ENCODE assay signal across 21 cellular contexts in the genomic region with DNA sequence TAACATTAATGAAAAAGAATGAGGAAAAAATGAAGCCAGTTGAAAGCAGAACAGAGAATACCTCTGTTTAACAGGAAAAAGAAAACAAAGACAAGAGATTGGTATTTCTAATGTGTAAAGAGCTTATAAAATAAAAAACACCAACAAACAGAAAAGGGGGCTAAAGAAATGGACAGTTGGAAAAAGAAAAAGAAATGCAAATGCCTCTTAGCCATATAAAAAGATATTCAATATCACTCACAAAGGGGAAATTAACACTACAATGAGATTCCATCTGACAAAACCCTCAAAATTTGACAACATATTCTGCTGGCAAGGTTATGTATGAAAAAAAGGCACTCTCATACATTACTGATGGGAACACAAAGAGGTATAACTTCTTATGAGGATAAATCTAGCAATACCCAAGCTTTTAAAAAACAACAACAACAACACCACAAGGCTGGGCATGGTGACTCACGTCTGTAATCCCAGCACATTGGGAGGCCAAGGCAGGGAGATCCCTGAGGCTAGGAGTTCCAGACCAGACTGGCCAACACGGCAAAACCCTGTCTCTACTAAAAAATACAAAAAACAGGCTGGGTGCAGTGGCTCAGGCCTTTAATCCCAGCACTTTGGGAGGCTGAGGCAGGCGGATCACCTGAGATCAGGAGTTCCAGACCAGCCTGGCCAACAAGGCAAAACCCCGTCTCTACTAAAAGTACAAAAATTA.
A peak's percentile ranks its signal among the peaks of the same experiment; 100 is the strongest.
DNase-seq lines count a peak whose midpoint lies in the region; ATAC-seq, FAIRE-seq and TF ChIP-seq lines count a peak whose summit lies in the region.
"Had no signal": no experiment of that assay in that cellular context is flagged by ENCODE, and none has a peak within 500 bp of the region (broad histone marks: within the 10 kb centered on the region; RNA-seq: fewer than 3 reads in every experiment).

No MANE protein-coding gene starts in this region.

- ATAC-seq in right lobe of liver = no peak

- TF ChIP-seq CTCF in epithelial cell of esophagus (IDR thresholded peaks at IDR 0.05; ENCODE audit: insufficient read depth, low read depth, low read length, missing control alignments) (no peak), right lobe of liver (IDR thresholded peaks at IDR 0.05) (no peak)

- DNase-seq in epithelial cell of esophagus (ENCODE audit: low read depth) (peak; percentile 38), right lobe of liver (no peak), NCI-H1694 treated with DMSO at 0.1 percent for 48 hours (lab: John Stamatoyannopoulos, UW) (no peak), Ammon's horn (ENCODE audit: low spot score) (no peak), NCI-H774 (lab: John Stamatoyannopoulos, UW) (no peak)
- DNase-seq: AML-193; Caco-2; EL; Kasumi-1; MM.1S; NCI-H1092; NCI-H146; NCI-H2081 treated with DMSO at 0.1 percent for 48 hours; NCI-H446 treated with DMSO at 0.1 percent for 48 hours; NK-92 treated with Interleukin-12 subunit alpha and Interleukin-12 subunit beta, amount 100 ng/mL, for 24 hours; Peyer's patch; Right ventricle myocardium superior; SW 1271 had no signal

- no peak for TF ChIP-seq POLR2A in right lobe of liver (IDR thresholded peaks at IDR 0.05)

- H3K4me3 ChIP-seq in HUES6 (ENCODE audit: low read depth, low read length) (no peak overlapping the region), epithelial cell of esophagus (ENCODE audit: low read length) (no peak overlapping the region), right lobe of liver (no peak overlapping the region)
- H3K4me3 ChIP-seq: Peyer's patch had no signal

- H3K9me3 ChIP-seq in HUES6 (ENCODE audit: control insufficient read depth, insufficient read depth, low read depth, low read length) = no peaks in the 10 kb centered on the region
- no peaks in the 10 kb centered on the region for H3K9me3 ChIP-seq in right lobe of liver
- H3K9me3 ChIP-seq: Caco-2, Peyer's patch had no signal

- intact Hi-C loops in right lobe of liver (cut with DNase I) = no loop called here

- H3K36me3 ChIP-seq in HUES6 (ENCODE audit: control insufficient read depth, insufficient read depth, low read length) (peaks cover 6% of the 10 kb centered on the region), right lobe of liver (peaks cover 0 to 3% (median 0%) of the 10 kb centered on the region in 4 donors)

- no peak overlapping the region for H3K9ac ChIP-seq in HUES6 (ENCODE audit: low read length)

- H3K27ac ChIP-seq in HUES6 (ENCODE audit: low read depth, low read length) (0 out of 2 replicates have a peak overlapping the region, but pooled peaks have one; percentile 14), right lobe of liver (no peak overlapping the region)
- H3K27ac ChIP-seq: HL-60 had no signal

- H3K27me3 ChIP-seq in HUES6 (ENCODE audit: control insufficient read depth, insufficient read depth, low read length) = no peaks in the 10 kb centered on the region
- H3K27me3 ChIP-seq in right lobe of liver = no peaks in the 10 kb centered on the region
- H3K27me3 ChIP-seq: Peyer's patch had no signal

- WGBS in right lobe of liver (ENCODE audit: insufficient coverage, low coverage, low lambda C conversion rate, missing lambda C conversion rate) = 73% methylated on average over 2 of the region's 4 CpGs

- H3K4me1 ChIP-seq in HUES6 (ENCODE audit: control insufficient read depth, insufficient read depth, low read length) = peaks cover 27% of the 10 kb centered on the region
- H3K4me1 ChIP-seq in right lobe of liver = peaks cover 0 to 8% (median 0%) of the 10 kb centered on the region in 4 donors

- peak; percentile 6 for FAIRE-seq in G401.6 (lab: Jason Lieb, UNC)
